In genomic region chr1:23779826-23780371, GRCh38 we compare ENCODE assay signal across 8 cellular contexts. TPM values are rescaled to one million over a fixed set of nuclear protein-coding genes. Genes with fewer than 3 reads are reported as not detected.
DNase-seq lines count a peak whose midpoint lies in the region; ATAC-seq and TF ChIP-seq lines count a peak whose summit lies in the region.

No MANE protein-coding gene starts in this region.

- H3K27me3 Mint-ChIP-seq in CD8-positive, alpha-beta memory T cell, result no peaks in the 10 kb centered on the region
- no peaks in the 10 kb centered on the region for H3K27me3 Mint-ChIP-seq in naive thymus-derived CD4-positive, alpha-beta T cell

- H4K20me1 ChIP-seq in KMS-11 (ENCODE audit: insufficient read depth), result no peaks in the 10 kb centered on the region

- H3K4me3 ChIP-seq in CD8-positive, alpha-beta memory T cell (ENCODE audit: low read length), result peak overlapping the region; percentile 72
- no peak overlapping the region for H3K4me3 ChIP-seq in KMS-11 (IDR thresholded peaks at IDR 0.05; ENCODE audit: insufficient read depth, low read depth, low read length)
- H3K4me3 ChIP-seq in naive thymus-derived CD4-positive, alpha-beta T cell (ENCODE audit: low read length), result no peak overlapping the region

- no peaks in the 10 kb centered on the region for H3K9me3 ChIP-seq in CD8-positive, alpha-beta memory T cell (ENCODE audit: low read length)
- no peaks in the 10 kb centered on the region for H3K9me3 ChIP-seq in naive thymus-derived CD4-positive, alpha-beta T cell (ENCODE audit: control insufficient read depth in 2 of 3, low read length in 3 of 3)

- H3K4me2 ChIP-seq in KMS-11, result peak overlapping the region; percentile 88

- H3K4me1 Mint-ChIP-seq in CD8-positive, alpha-beta memory T cell, result peaks cover 30 to 52% (median 49%) of the 10 kb centered on the region in 3 donors
- peaks cover 17 to 56% (median 41%) of the 10 kb centered on the region in 7 donors for H3K4me1 Mint-ChIP-seq in naive thymus-derived CD4-positive, alpha-beta T cell

- H3K9ac ChIP-seq in KMS-11, result no peak overlapping the region

- H2AFZ ChIP-seq in KMS-11 (ENCODE audit: low read depth), result no peak overlapping the region

- peak overlapping the region; percentile 46 to 95 (median 86) for H3K27ac Mint-ChIP-seq in CD8-positive, alpha-beta memory T cell
- peak overlapping the region in 8 of 9 donors; percentile 26 to 99 (median 72) for H3K27ac Mint-ChIP-seq in naive thymus-derived CD4-positive, alpha-beta T cell

- CTCF ChIA-PET in CD8-positive, alpha-beta memory T cell (lab: Charles Lee), result interaction anchor here (0.6 to 2.4 kb wide), 6 partner anchors 8 to 847 kb away, joined by 3 to 13 read pairs (median 4); no protein-coding TSS in a partner anchor
- CTCF ChIA-PET in naive thymus-derived CD4-positive, alpha-beta T cell (lab: Charles Lee), result interaction anchor here (0.9 to 1.3 kb wide), 3 partner anchors 10 to 137 kb away, joined by 3 read pairs; no protein-coding TSS in a partner anchor

- peaks cover 9% of the 10 kb centered on the region for H3K36me3 ChIP-seq in CD8-positive, alpha-beta memory T cell (ENCODE audit: insufficient read depth, low read length)
- no peaks in the 10 kb centered on the region for H3K36me3 ChIP-seq in KMS-11 (ENCODE audit: insufficient read depth)
- peaks cover 0 to 19% (median 6%) of the 10 kb centered on the region in 3 experiments for H3K36me3 ChIP-seq in naive thymus-derived CD4-positive, alpha-beta T cell (ENCODE audit: control insufficient read depth in 2 of 3, insufficient read depth in 3 of 3, low read length in 3 of 3)

- peaks cover 26% of the 10 kb centered on the region for H3K79me2 ChIP-seq in KMS-11 (ENCODE audit: insufficient read depth, low read depth)

- peaks cover 26% of the 10 kb centered on the region for H3K4me1 ChIP-seq in CD8-positive, alpha-beta memory T cell (ENCODE audit: insufficient read depth, low read length)
- H3K4me1 ChIP-seq in KMS-11 (ENCODE audit: low read depth, poor library complexity, severe bottlenecking), result peaks cover 38% of the 10 kb centered on the region
- H3K4me1 ChIP-seq in naive thymus-derived CD4-positive, alpha-beta T cell (ENCODE audit: control insufficient read depth in 2 of 2, insufficient read depth in 2 of 2, low read length in 2 of 2), result peaks cover 17 to 22% of the 10 kb centered on the region in 2 donors

- no peak for TF ChIP-seq CTCF in KMS-11 (conservative IDR thresholded peaks at IDR 0.05; ENCODE audit: low read depth, low read length)

- H3K27ac ChIP-seq in CD8-positive, alpha-beta memory T cell (ENCODE audit: low read depth, low read length), result peak overlapping the region; percentile 91
- no peak overlapping the region for H3K27ac ChIP-seq in KMS-11
- H3K27ac ChIP-seq in naive thymus-derived CD4-positive, alpha-beta T cell (ENCODE audit: low read depth, low read length), result peak overlapping the region; percentile 97

- H3K4me3 Mint-ChIP-seq in CD8-positive, alpha-beta memory T cell, result peak overlapping the region; percentile 86 to 99 (median 95)
- H3K4me3 Mint-ChIP-seq in naive thymus-derived CD4-positive, alpha-beta T cell, result peak overlapping the region; percentile 84 to 98 (median 94)

- no peak for DNase-seq in CD8-positive, alpha-beta memory T cell
- DNase-seq in astrocyte of the hippocampus (ENCODE audit: low read depth, low spot score) (peak; percentile 43), cerebellar cortex (ENCODE audit: low spot score) (no peak), cerebellar nuclear complex (lab: John Stamatoyannopoulos, UW) (no peak)
- DNase-seq in naive thymus-derived CD4-positive, alpha-beta T cell, result no peak
- no peak for DNase-seq in central memory CD4-positive, alpha-beta T cell

- intact Hi-C loops in naive thymus-derived CD4-positive, alpha-beta T cell (cut with micrococcal nuclease), result loop anchor here in 1 of 2 donors (2.0 kb wide), 1 partner anchor 179 kb away; the partner anchor contains the start of gene PNRC2

- POLR2A ChIA-PET in CD8-positive, alpha-beta memory T cell (lab: Charles Lee), result interaction anchor here (0.6 to 2.0 kb wide), 5 partner anchors 11 to 36 kb away, joined by 3 to 10 read pairs (median 4); partner anchors contain the start of genes ELOA, GALE and LYPLA2
- POLR2A ChIA-PET in naive thymus-derived CD4-positive, alpha-beta T cell (lab: Charles Lee), result interaction anchor here (1.0 to 6.8 kb wide), 6 partner anchors 8 to 88 kb away, joined by 3 to 68 read pairs (median 10); partner anchors contain the start of genes ELOA, GALE, HMGCL and LYPLA2

- peaks cover 0 to 33% (median 3%) of the 10 kb centered on the region in 3 donors for H3K36me3 Mint-ChIP-seq in CD8-positive, alpha-beta memory T cell
- peaks cover 0 to 15% (median 10%) of the 10 kb centered on the region in 5 donors for H3K36me3 Mint-ChIP-seq in naive thymus-derived CD4-positive, alpha-beta T cell

- no peaks in the 10 kb centered on the region for H3K9me3 Mint-ChIP-seq in CD8-positive, alpha-beta memory T cell
- no peaks in the 10 kb centered on the region for H3K9me3 Mint-ChIP-seq in naive thymus-derived CD4-positive, alpha-beta T cell

- no peak for ATAC-seq in naive thymus-derived CD4-positive, alpha-beta T cell
- ATAC-seq in GM18907 (IDR thresholded peaks at IDR 0.05; ENCODE audit: unreplicated experiment), result no peak

- H3K27me3 ChIP-seq in CD8-positive, alpha-beta memory T cell (ENCODE audit: insufficient read depth, low read length, poor library complexity, severe bottlenecking), result no peaks in the 10 kb centered on the region
- H3K27me3 ChIP-seq in KMS-11 (ENCODE audit: insufficient read depth, low read depth), result no peaks in the 10 kb centered on the region
- no peaks in the 10 kb centered on the region for H3K27me3 ChIP-seq in naive thymus-derived CD4-positive, alpha-beta T cell (ENCODE audit: control insufficient read depth in 2 of 2, insufficient read depth in 2 of 2, low read length in 2 of 2)

RNA-seq across cellular contexts. Expression of gene PITHD1, which starts 1.7 kb away (rescaled TPM):
- total RNA-seq in CD8-positive, alpha-beta memory T cell, result 100 to 1,000 TPM; 105 TPM
- 68.5 TPM for polyA plus RNA-seq in CD8-positive, alpha-beta memory T cell
- 10 to 100 TPM; 57.6 to 81.9 (median 76.0) TPM for total RNA-seq in naive thymus-derived CD4-positive, alpha-beta T cell
- 10 to 100 TPM; 82.2 to 88.9 TPM for polyA plus RNA-seq in naive thymus-derived CD4-positive, alpha-beta T cell

RNA-seq across cellular contexts. Expression of gene LYPLA2, which starts 11.0 kb away (rescaled TPM):
- total RNA-seq in CD8-positive, alpha-beta memory T cell, result 100 to 1,000 TPM in 1 of 2 experiments, 10 to 100 TPM in 1; 99.9 to 100 TPM
- 109 TPM for polyA plus RNA-seq in CD8-positive, alpha-beta memory T cell
- 10 to 100 TPM; 40.7 to 83.8 (median 48.2) TPM for total RNA-seq in naive thymus-derived CD4-positive, alpha-beta T cell
- polyA plus RNA-seq in naive thymus-derived CD4-positive, alpha-beta T cell, result 100 to 1,000 TPM in 1 of 2 donors, 10 to 100 TPM in 1; 83.9 to 124 TPM

RNA-seq across cellular contexts. Expression of gene GALE, which starts 20.7 kb away (rescaled TPM):
- total RNA-seq in CD8-positive, alpha-beta memory T cell, result 10 to 100 TPM; 50.5 to 55.3 TPM
- polyA plus RNA-seq in CD8-positive, alpha-beta memory T cell, result 17.2 TPM
- total RNA-seq in naive thymus-derived CD4-positive, alpha-beta T cell, result 10 to 100 TPM in 4 of 5 experiments, 1 to 10 TPM in 1; 8.1 to 21.4 (median 12.7) TPM
- polyA plus RNA-seq in naive thymus-derived CD4-positive, alpha-beta T cell, result 10 to 100 TPM in 1 of 2 donors, 1 to 10 TPM in 1; 8.5 to 11.5 TPM

RNA-seq across cellular contexts. Expression of gene ELOA, which starts 36.6 kb away (rescaled TPM):
- total RNA-seq in CD8-positive, alpha-beta memory T cell, result 10 to 100 TPM; 64.1 to 69.0 TPM
- polyA plus RNA-seq in CD8-positive, alpha-beta memory T cell, result 32.3 TPM
- 10 to 100 TPM; 28.0 to 36.1 (median 30.4) TPM for total RNA-seq in naive thymus-derived CD4-positive, alpha-beta T cell
- 10 to 100 TPM; 20.3 to 30.8 TPM for polyA plus RNA-seq in naive thymus-derived CD4-positive, alpha-beta T cell

RNA-seq across cellular contexts. Expression of gene HMGCL, which starts 45.3 kb away (rescaled TPM):
- 10 to 100 TPM; 24.7 to 25.3 TPM for total RNA-seq in CD8-positive, alpha-beta memory T cell
- 28.0 TPM for polyA plus RNA-seq in CD8-positive, alpha-beta memory T cell
- total RNA-seq in naive thymus-derived CD4-positive, alpha-beta T cell, result 10 to 100 TPM; 16.2 to 38.9 (median 27.3) TPM
- 10 to 100 TPM; 35.3 to 38.5 TPM for polyA plus RNA-seq in naive thymus-derived CD4-positive, alpha-beta T cell
